In the genomic region with DNA sequence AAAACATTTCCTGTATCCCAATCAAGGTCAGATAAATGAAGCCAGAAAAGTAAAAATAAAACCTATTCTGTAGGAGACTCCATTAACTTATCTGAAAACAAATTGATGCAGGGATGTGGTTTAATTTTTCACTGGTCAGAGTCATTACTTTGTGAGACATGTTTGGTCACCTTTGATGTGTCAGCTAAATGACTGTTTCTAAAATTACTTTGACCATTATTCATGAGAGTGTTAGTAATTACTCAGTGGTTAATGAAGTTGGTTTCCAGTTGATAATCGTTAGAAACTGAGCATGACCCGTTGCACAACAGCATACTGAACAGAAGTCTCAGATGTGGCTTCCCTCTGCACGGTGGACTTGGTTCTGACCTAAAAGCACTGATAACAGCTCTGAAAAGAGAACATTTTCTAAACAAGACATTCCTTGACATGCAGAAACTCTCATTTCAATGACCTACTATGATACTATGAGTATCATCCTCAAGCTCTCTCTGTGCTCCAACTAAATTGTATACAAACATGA, we compare ENCODE assay signal across 25 cellular contexts.
"Had no signal": no experiment of that assay in that cellular context is flagged by ENCODE, and none has a peak within 500 bp of the region (broad histone marks: within the 10 kb centered on the region; RNA-seq: fewer than 3 reads in every experiment).

No MANE protein-coding gene starts in this region.

- FAIRE-seq: endometrium had no signal

- H3K27me3 ChIP-seq: esophagus muscularis mucosa, gastrocnemius medialis, heart right ventricle, spleen, tibial artery, upper lobe of left lung, uterus had no signal

- ATAC-seq: gastrocnemius medialis; heart right ventricle; left cardiac atrium; lower lobe of right lung; natural killer cell; sciatic nerve; stimulated activated memory B cell treated with anti-CD40 and anti-IgM and Interleukin-4, amounts not matched to agents 10 μg/mL and 1 μg/mL and 100 μg/mL, for 72 hours had no signal

- DNase-seq: effector memory CD4-positive, alpha-beta T cell; gastrocnemius medialis; heart right ventricle; hypothalamus; islet precursor cell; left cardiac atrium; left ventricle myocardium inferior; lower lobe of right lung; natural killer cell; spleen; stimulated activated CD4-positive, alpha-beta T cell treated with anti-CD3 and anti-CD28 coated beads, Interleukin-15, amount 100 ng/mL, for 24 hours; stimulated activated CD4-positive, alpha-beta T cell treated with anti-CD3 and anti-CD28 coated beads, Interleukin-1b, Interleukin-23, amount 100 ng/mL, for 48 hours; stimulated activated CD4-positive, alpha-beta T cell treated with anti-CD3 and anti-CD28 coated beads, Interleukin-4, amount 100 ng/mL, for 24 hours; tibial artery; upper lobe of left lung; uterus had no signal

- H3K4me1 ChIP-seq: esophagus muscularis mucosa, gastrocnemius medialis, heart right ventricle, left ventricle myocardium inferior, lower lobe of right lung, spleen, tibial artery, upper lobe of left lung, uterus had no signal

- H3K4me1 Mint-ChIP-seq: memory B cell; mesothelial cell of epicardium; natural killer cell; neural crest cell; stimulated activated memory B cell treated with anti-CD40 and anti-IgM and Interleukin-4, amounts not matched to agents 10 μg/mL and 1 μg/mL and 100 μg/mL, for 72 hours had no signal

- H3K36me3 ChIP-seq: esophagus muscularis mucosa, gastrocnemius medialis, heart right ventricle, left ventricle myocardium inferior, lower lobe of right lung, spleen, tibial artery, upper lobe of left lung, uterus had no signal

- H3K36me3 Mint-ChIP-seq: memory B cell; mesothelial cell of epicardium; natural killer cell; stimulated activated memory B cell treated with anti-CD40 and anti-IgM and Interleukin-4, amounts not matched to agents 10 μg/mL and 1 μg/mL and 100 μg/mL, for 72 hours had no signal

- H3K27ac ChIP-seq: epithelial cell of prostate, esophagus muscularis mucosa, gastrocnemius medialis, heart right ventricle, left ventricle myocardium inferior, lower lobe of right lung, spleen, tibial artery, upper lobe of left lung, uterus had no signal

- H3K4me3 Mint-ChIP-seq: memory B cell; mesothelial cell of epicardium; natural killer cell; neural crest cell; stimulated activated memory B cell treated with anti-CD40 and anti-IgM and Interleukin-4, amounts not matched to agents 10 μg/mL and 1 μg/mL and 100 μg/mL, for 72 hours; stimulated activated naive CD8-positive, alpha-beta T cell treated with anti-CD3 and anti-CD28 coated beads, Interleukin-15, Interleukin-2, amounts not matched to agents 100 ng/mL and 50 ng/mL, for 24 hours had no signal

- H3K4me3 ChIP-seq: esophagus muscularis mucosa, gastrocnemius medialis, heart right ventricle, left ventricle myocardium inferior, lower lobe of right lung, spleen, tibial artery, upper lobe of left lung, uterus had no signal

- H3K9me3 ChIP-seq: esophagus muscularis mucosa, gastrocnemius medialis, lower lobe of right lung, tibial artery, upper lobe of left lung, uterus had no signal

- H3K27ac Mint-ChIP-seq: memory B cell; mesothelial cell of epicardium; natural killer cell; stimulated activated memory B cell treated with anti-CD40 and anti-IgM and Interleukin-4, amounts not matched to agents 10 μg/mL and 1 μg/mL and 100 μg/mL, for 72 hours; stimulated activated naive CD8-positive, alpha-beta T cell treated with anti-CD3 and anti-CD28 coated beads, Interleukin-15, Interleukin-2, amounts not matched to agents 100 ng/mL and 50 ng/mL, for 24 hours had no signal

- H3K27me3 Mint-ChIP-seq: memory B cell; stimulated activated memory B cell treated with anti-CD40 and anti-IgM and Interleukin-4, amounts not matched to agents 10 μg/mL and 1 μg/mL and 100 μg/mL, for 72 hours; stimulated activated naive CD8-positive, alpha-beta T cell treated with anti-CD3 and anti-CD28 coated beads, Interleukin-15, Interleukin-2, amounts not matched to agents 100 ng/mL and 50 ng/mL, for 24 hours had no signal
